Comparison of ENCODE assay signal across 13 cellular contexts in the genomic region with DNA sequence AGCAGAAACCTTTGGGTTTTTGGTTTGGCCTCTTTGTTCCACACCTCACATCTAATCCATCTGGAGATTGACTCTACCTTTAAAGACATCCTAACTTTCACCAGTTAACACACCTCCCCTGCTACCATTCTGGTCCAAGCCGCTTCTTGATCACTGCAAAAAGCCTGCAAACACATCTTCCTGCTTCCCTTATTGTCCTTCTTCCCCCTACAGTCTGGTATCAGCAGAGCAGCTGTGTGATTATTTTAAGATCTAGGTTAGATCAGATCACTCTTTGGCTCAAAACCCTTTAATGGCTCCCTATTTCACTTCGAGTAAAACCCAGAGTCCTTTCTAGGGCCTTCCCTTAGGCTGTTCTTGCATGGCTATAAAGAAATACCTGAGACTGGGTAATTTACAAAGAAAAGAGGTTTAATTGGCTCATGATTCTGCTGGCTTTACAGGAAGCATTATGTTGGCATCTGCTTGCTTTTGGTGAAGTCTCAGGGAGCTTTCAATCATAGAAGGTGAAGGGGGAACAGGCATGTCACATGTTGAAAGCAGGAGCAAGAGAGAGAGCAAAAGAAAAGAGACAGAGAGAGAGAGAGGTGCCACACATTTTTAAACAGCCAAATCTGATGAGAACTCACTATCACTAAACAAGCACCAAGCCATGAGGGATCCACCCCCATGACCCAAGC. TPM values are rescaled to one million over a fixed set of nuclear protein-coding genes. Genes with fewer than 3 reads are reported as not detected.
A peak's percentile ranks its signal among the peaks of the same experiment; 100 is the strongest.
DNase-seq lines count a peak whose midpoint lies in the region; ATAC-seq and TF ChIP-seq lines count a peak whose summit lies in the region.
"Had no signal": no experiment of that assay in that cellular context is flagged by ENCODE, and none has a peak within 500 bp of the region (broad histone marks: within the 10 kb centered on the region; RNA-seq: fewer than 3 reads in every experiment).

No MANE protein-coding gene starts in this region.

- H3K9me3 Mint-ChIP-seq in activated CD4-positive, alpha-beta T cell treated with anti-CD3 and anti-CD28 coated beads, Interleukin-2, amount 10 ng/mL, durations not matched to agents 7 days and 5 days, result peaks cover 21% of the 10 kb centered on the region
- H3K9me3 Mint-ChIP-seq in activated naive CD8-positive, alpha-beta T cell treated with anti-CD3 and anti-CD28 coated beads, Interleukin-2, amount 50 U/mL, for 24 hours, result peaks cover 14% of the 10 kb centered on the region
- peaks cover 19% of the 10 kb centered on the region for H3K9me3 Mint-ChIP-seq in neural progenitor cell

- H3K27me3 Mint-ChIP-seq in activated CD4-positive, alpha-beta T cell treated with anti-CD3 and anti-CD28 coated beads, Interleukin-2, amount 10 ng/mL, durations not matched to agents 7 days and 5 days, result no peaks in the 10 kb centered on the region
- H3K27me3 Mint-ChIP-seq in activated naive CD8-positive, alpha-beta T cell treated with anti-CD3 and anti-CD28 coated beads, Interleukin-2, amount 50 U/mL, for 24 hours, result no peaks in the 10 kb centered on the region
- H3K27me3 Mint-ChIP-seq in neural progenitor cell (ENCODE audit: insufficient read depth, low read depth), result peaks cover 2% of the 10 kb centered on the region

- ATAC-seq in activated naive CD8-positive, alpha-beta T cell treated with anti-CD3 and anti-CD28 coated beads, Interleukin-2, amount 50 U/mL, for 24 hours, result no peak
- no peak for ATAC-seq in HG02623 (IDR thresholded peaks at IDR 0.05; ENCODE audit: unreplicated experiment)
- ATAC-seq: left lung, psoas muscle had no signal

- peak overlapping the region; percentile 20 for H3K4me3 Mint-ChIP-seq in activated CD4-positive, alpha-beta T cell treated with anti-CD3 and anti-CD28 coated beads, Interleukin-2, amount 10 ng/mL, durations not matched to agents 7 days and 5 days
- H3K4me3 Mint-ChIP-seq in activated naive CD8-positive, alpha-beta T cell treated with anti-CD3 and anti-CD28 coated beads, Interleukin-2, amount 50 U/mL, for 24 hours, result peak overlapping the region; percentile 99
- H3K4me3 Mint-ChIP-seq in neural progenitor cell, result peak overlapping the region; percentile 62

- H3K4me3 ChIP-seq in neural progenitor cell (peak overlapping the region; percentile 91), adrenal gland (no peak overlapping the region)
- H3K4me3 ChIP-seq: left lung, tibial nerve had no signal

- CTCF ChIA-PET in activated CD4-positive, alpha-beta T cell treated with anti-CD3 and anti-CD28 coated beads, Interleukin-2, amount 10 ng/mL, durations not matched to agents 7 days and 5 days (lab: Charles Lee), result interaction anchor here (0.9 to 2.2 kb wide), 3 partner anchors 28 to 71 kb away, joined by 3 to 9 read pairs (median 4); no protein-coding TSS in a partner anchor

- H3K4me1 ChIP-seq in neural progenitor cell (peaks cover 26% of the 10 kb centered on the region), adrenal gland (replicated peaks in 1 of 2) (peaks cover 8 to 15% of the 10 kb centered on the region in 2 donors)

- H3K36me3 Mint-ChIP-seq in activated CD4-positive, alpha-beta T cell treated with anti-CD3 and anti-CD28 coated beads, Interleukin-2, amount 10 ng/mL, durations not matched to agents 7 days and 5 days (ENCODE audit: low read depth), result peaks cover 19% of the 10 kb centered on the region
- H3K36me3 Mint-ChIP-seq in activated naive CD8-positive, alpha-beta T cell treated with anti-CD3 and anti-CD28 coated beads, Interleukin-2, amount 50 U/mL, for 24 hours (ENCODE audit: low read depth), result peaks cover 18% of the 10 kb centered on the region
- H3K36me3 Mint-ChIP-seq in neural progenitor cell, result peaks cover 29% of the 10 kb centered on the region

- H4K20me1 ChIP-seq in neural progenitor cell (ENCODE audit: low read depth), result peaks cover 33% of the 10 kb centered on the region

- H3K4me2 ChIP-seq in neural progenitor cell, result peak overlapping the region; percentile 86

- H3K4me1 Mint-ChIP-seq in activated CD4-positive, alpha-beta T cell treated with anti-CD3 and anti-CD28 coated beads, Interleukin-2, amount 10 ng/mL, durations not matched to agents 7 days and 5 days, result peaks cover 46% of the 10 kb centered on the region
- peaks cover 49% of the 10 kb centered on the region for H3K4me1 Mint-ChIP-seq in activated naive CD8-positive, alpha-beta T cell treated with anti-CD3 and anti-CD28 coated beads, Interleukin-2, amount 50 U/mL, for 24 hours
- H3K4me1 Mint-ChIP-seq in neural progenitor cell, result peaks cover 35% of the 10 kb centered on the region

- whole genome bisulfite sequencing in adrenal gland, 4 donors, result 94 to 98% (median 96%) methylated on average over 2 of the region's 2 CpGs

- H3F3A ChIP-seq in neural progenitor cell (ENCODE audit: low read depth), result no peaks in the 10 kb centered on the region

- H3K27me3 ChIP-seq in neural progenitor cell (no peaks in the 10 kb centered on the region), adrenal gland (no peaks in the 10 kb centered on the region)
- H3K27me3 ChIP-seq: left lung, SJCRH30, tibial nerve had no signal

- H3K9ac ChIP-seq in neural progenitor cell, result no peak overlapping the region

- H3K27ac ChIP-seq in neural progenitor cell (no peak overlapping the region), adrenal gland (no peak overlapping the region)
- H3K27ac ChIP-seq: left lung, tibial nerve had no signal

- no peak for TF ChIP-seq POLR2A in adrenal gland (IDR thresholded peaks at IDR 0.05)

- H3K36me3 ChIP-seq in neural progenitor cell (no peaks in the 10 kb centered on the region), adrenal gland (replicated peaks in 1 of 2) (no peaks in the 10 kb centered on the region)
- H3K36me3 ChIP-seq: left lung, SJCRH30, tibial nerve had no signal

- TF ChIP-seq CTCF in neural progenitor cell (IDR thresholded peaks at IDR 0.05) (no peak), adrenal gland (IDR thresholded peaks at IDR 0.05) (no peak)

- H3K9me3 ChIP-seq in neural progenitor cell (ENCODE audit: low read depth) (no peaks in the 10 kb centered on the region), adrenal gland (replicated peaks in 1 of 3) (no peaks in the 10 kb centered on the region)
- H3K9me3 ChIP-seq: left lung, psoas muscle, tibial nerve had no signal

- DNase-seq in activated CD4-positive, alpha-beta T cell treated with anti-CD3 and anti-CD28 coated beads, Interleukin-2, amount 10 ng/mL, durations not matched to agents 7 days and 5 days, result no peak
- no peak for DNase-seq in activated CD4-positive, alpha-beta T cell treated with anti-CD3 and anti-CD28 coated beads for 4 hours
- DNase-seq in Kasumi-1 (lab: John Stamatoyannopoulos, UW) (peak; percentile 23 to 55), neural progenitor cell (ENCODE audit: low spot score) (no peak), adrenal gland (no peak), DMS79 (lab: John Stamatoyannopoulos, UW) (no peak)
- DNase-seq in activated naive CD8-positive, alpha-beta T cell treated with anti-CD3 and anti-CD28 coated beads, Interleukin-2, amount 50 U/mL, for 24 hours, result no peak
- DNase-seq: left lung, NCI-H2171, psoas muscle had no signal

- intact Hi-C loops in adrenal gland (cut with DNase I), result loop anchor here (5.0 to 10.0 kb wide), 2 partner anchors 71 to 73 kb away; partner anchors contain the start of gene MSANTD3 (in 2 of the 2)

- H2AFZ ChIP-seq in neural progenitor cell (replicated peaks), result no peak overlapping the region

- POLR2A ChIA-PET in activated CD4-positive, alpha-beta T cell treated with anti-CD3 and anti-CD28 coated beads, Interleukin-2, amount 10 ng/mL, durations not matched to agents 7 days and 5 days (lab: Charles Lee), result no interaction called here

- no peak overlapping the region for H3K27ac Mint-ChIP-seq in activated CD4-positive, alpha-beta T cell treated with anti-CD3 and anti-CD28 coated beads, Interleukin-2, amount 10 ng/mL, durations not matched to agents 7 days and 5 days
- H3K27ac Mint-ChIP-seq in activated naive CD8-positive, alpha-beta T cell treated with anti-CD3 and anti-CD28 coated beads, Interleukin-2, amount 50 U/mL, for 24 hours, result no peak overlapping the region
- H3K27ac Mint-ChIP-seq in neural progenitor cell, result no peak overlapping the region

- peaks cover 57% of the 10 kb centered on the region for H3K79me2 ChIP-seq in neural progenitor cell (ENCODE audit: low read depth)

RNA-seq across cellular contexts. Expression of gene TEX10, which starts 1.5 kb away (rescaled TPM):
- total RNA-seq in activated CD4-positive, alpha-beta T cell treated with anti-CD3 and anti-CD28 coated beads, Interleukin-2, amount 10 ng/mL, durations not matched to agents 7 days and 5 days, result 10 to 100 TPM; 18.5 to 20.1 TPM
- total RNA-seq in neural progenitor cell (ENCODE audit: low replicate concordance) (64.4 and 71.8 TPM in 2 replicates), adrenal gland (10 to 100 TPM in 5 of 8 donors, 1 to 10 TPM in 3; 5.9 to 17.1 (median 10.9) TPM)
- polyA plus RNA-seq in adrenal gland, result 10 to 100 TPM in 1 of 3 donors, 1 to 10 TPM in 2; 6.7 to 11.8 (median 9.6) TPM

Comparison
In these comparisons a context has a peak if more than half of its experiments do, and no peak if none do; other contexts are left out.
1. DNase-seq: peak in Kasumi-1 (2 of 2); none in activated CD4-positive, alpha-beta T cell treated with anti-CD3 and anti-CD28 coated beads, Interleukin-2, amount 10 ng/mL, durations not matched to agents 7 days and 5 days (single experiment), activated CD4-positive, alpha-beta T cell treated with anti-CD3 and anti-CD28 coated beads for 4 hours (0 of 2), activated naive CD8-positive, alpha-beta T cell treated with anti-CD3 and anti-CD28 coated beads, Interleukin-2, amount 50 U/mL, for 24 hours (single experiment), neural progenitor cell (single experiment), adrenal gland (0 of 7) and DMS79 (single experiment).
2. H3K4me3 Mint-ChIP-seq: peak in every context shown above with its lines; median percentile 99 in activated naive CD8-positive, alpha-beta T cell treated with anti-CD3 and anti-CD28 coated beads, Interleukin-2, amount 50 U/mL, for 24 hours; 62 in neural progenitor cell; 20 in activated CD4-positive, alpha-beta T cell treated with anti-CD3 and anti-CD28 coated beads, Interleukin-2, amount 10 ng/mL, durations not matched to agents 7 days and 5 days.